Comparison of ENCODE assay signal across 28 cellular contexts in the genomic region with DNA sequence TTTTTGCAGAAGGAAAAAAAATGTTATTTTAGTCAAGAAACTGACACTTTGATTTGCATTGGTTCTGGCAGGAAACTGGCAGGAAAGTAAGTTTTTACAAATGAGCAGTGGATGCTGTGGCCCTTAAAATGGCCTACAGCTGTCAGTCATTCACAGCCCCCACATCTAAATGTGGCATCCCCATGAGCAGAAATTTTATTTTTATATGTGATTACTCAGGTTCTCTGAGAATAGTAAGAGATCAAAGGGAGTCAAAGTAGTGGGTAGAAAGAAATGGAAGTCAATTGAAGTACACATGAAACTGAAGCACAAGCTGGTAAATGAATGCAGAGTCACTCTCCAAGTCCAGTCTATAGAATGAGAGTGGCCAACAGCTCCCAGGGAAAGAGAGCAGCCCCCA.
"Had no signal": no experiment of that assay in that cellular context is flagged by ENCODE, and none has a peak within 500 bp of the region (broad histone marks: within the 10 kb centered on the region; RNA-seq: fewer than 3 reads in every experiment).

No MANE protein-coding gene starts in this region.

- DNase-seq: activated CD4-positive, alpha-beta memory T cell treated with anti-CD3 and anti-CD28 coated beads for 36 hours; activated CD4-positive, alpha-beta T cell treated with anti-CD3 and anti-CD28 coated beads, Interleukin-2, amount 50 U/mL, for 1 hour; activated CD8-positive, alpha-beta memory T cell treated with anti-CD3 and anti-CD28 coated beads, Interleukin-2, amount 50 U/mL, for 4 hours; activated naive CD4-positive, alpha-beta T cell treated with anti-CD3 and anti-CD28 coated beads, Interleukin-2, amount 10 ng/mL, durations not matched to agents 7 days and 5 days; activated naive CD8-positive, alpha-beta T cell treated with anti-CD3 and anti-CD28 coated beads, Interleukin-2, amount 50 U/mL, for 24 hours; activated T-cell treated with anti-CD3 and anti-CD28 coated beads for 4 hours; activated T-cell treated with anti-CD3 and anti-CD28 coated beads, Interleukin-2, amount 50 U/mL, for 4 hours; anterior cingulate cortex; caudate nucleus; cerebellar nuclear complex; NCI-H1048; NCI-H1105 treated with DMSO at 0.1 percent for 48 hours; NCI-H1436; NCI-H1694; NCI-H1930; NCI-H2081 treated with DMSO at 0.1 percent for 48 hours; NCI-H226; NCI-H446 treated with DMSO at 0.1 percent for 48 hours; NCI-H524; NCI-H69; NK-92 treated with Interleukin-12 subunit alpha and Interleukin-12 subunit beta, amount 100 ng/mL, for 24 hours; PC-3; Peyer's patch; RPMI8226; SHP77 treated with DMSO at 0.1 percent for 48 hours; SK-N-SH had no signal

- H3K9ac ChIP-seq: KMS-11, SK-N-SH had no signal

- H3K4me1 ChIP-seq: Peyer's patch, SJSA1 had no signal

- H3K4me3 ChIP-seq: Peyer's patch, SJSA1 had no signal

- H3K36me3 ChIP-seq: Peyer's patch, SJSA1 had no signal

- ATAC-seq: activated naive CD8-positive, alpha-beta T cell treated with anti-CD3 and anti-CD28 coated beads, Interleukin-2, amount 50 U/mL, for 24 hours; activated T-cell treated with anti-CD3 and anti-CD28 coated beads, Interleukin-2, amount 50 U/mL, for 4 hours; PC-3 had no signal

- H3K9me3 ChIP-seq: Peyer's patch, SJSA1, SK-N-SH had no signal

- H3K27ac ChIP-seq: KMS-11, Peyer's patch, SJSA1 had no signal

- H3K27me3 ChIP-seq: Peyer's patch, SJSA1 had no signal

- H3K4me2 ChIP-seq: KMS-11, SK-N-SH had no signal

- H3K9me2 ChIP-seq: SK-N-SH had no signal
